ENCODE assay signal across 19 cellular contexts in the genomic region with DNA sequence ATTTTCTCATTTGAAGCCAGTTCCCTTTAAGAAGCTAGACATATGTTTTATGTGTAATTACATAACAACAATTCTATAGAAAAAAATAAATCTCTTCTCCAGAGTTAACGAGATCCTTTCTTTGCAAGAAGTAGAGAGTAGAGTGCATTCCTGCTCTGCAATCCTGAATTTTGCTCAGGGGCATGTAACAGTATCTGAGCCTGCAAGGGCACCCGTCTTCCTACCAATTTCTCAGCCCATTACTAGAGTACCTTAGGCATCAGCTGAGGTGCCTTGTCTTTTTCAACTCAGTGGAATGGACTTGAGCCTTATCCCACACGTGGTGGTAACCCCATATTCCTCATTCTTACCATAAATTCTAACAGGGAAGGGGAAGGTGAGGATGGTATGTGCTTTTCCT.
"Had no signal": no experiment of that assay in that cellular context is flagged by ENCODE, and none has a peak within 500 bp of the region (broad histone marks: within the 10 kb centered on the region; RNA-seq: fewer than 3 reads in every experiment).

No MANE protein-coding gene starts in this region.

- H3K4me1 Mint-ChIP-seq: stimulated activated memory B cell treated with anti-CD40 and anti-IgM and Interleukin-4, amounts not matched to agents 10 μg/mL and 1 μg/mL and 100 μg/mL, for 72 hours had no signal

- H3K27me3 Mint-ChIP-seq: stimulated activated memory B cell treated with anti-CD40 and anti-IgM and Interleukin-4, amounts not matched to agents 10 μg/mL and 1 μg/mL and 100 μg/mL, for 72 hours; stimulated activated naive CD8-positive, alpha-beta T cell treated with anti-CD3 and anti-CD28 coated beads, Interleukin-15, Interleukin-2, amounts not matched to agents 100 ng/mL and 50 ng/mL, for 24 hours had no signal

- H3K4me1 ChIP-seq: right atrium auricular region, upper lobe of left lung, uterus had no signal

- H3K27me3 ChIP-seq: dorsolateral prefrontal cortex, heart left ventricle, ovary, right atrium auricular region, tibial artery, upper lobe of left lung, uterus had no signal

- DNase-seq: cortex of kidney; dorsolateral prefrontal cortex; effector CD8-positive, alpha-beta T cell; foreskin melanocyte; heart left ventricle; hippocampal formation; kidney glomerular epithelial cell; natural killer cell; nucleus accumbens; ovary; stimulated activated CD4-positive, alpha-beta T cell treated with anti-CD3 and anti-CD28 coated beads, Interleukin-4, amount 100 ng/mL, for 1 hour; stimulated activated CD8-positive, alpha-beta memory T cell treated with anti-CD3 and anti-CD28 coated beads, Interleukin-4, amount 100 ng/mL, for 48 hours; tibial artery; upper lobe of left lung; uterus had no signal

- ATAC-seq: heart left ventricle; natural killer cell; stimulated activated memory B cell treated with anti-CD40 and anti-IgM and Interleukin-4, amounts not matched to agents 10 μg/mL and 1 μg/mL and 100 μg/mL, for 72 hours had no signal

- H3K4me3 Mint-ChIP-seq: natural killer cell; neural crest cell; stimulated activated memory B cell treated with anti-CD40 and anti-IgM and Interleukin-4, amounts not matched to agents 10 μg/mL and 1 μg/mL and 100 μg/mL, for 72 hours; stimulated activated naive CD8-positive, alpha-beta T cell treated with anti-CD3 and anti-CD28 coated beads, Interleukin-15, Interleukin-2, amounts not matched to agents 100 ng/mL and 50 ng/mL, for 24 hours had no signal

- H3K27ac Mint-ChIP-seq: stimulated activated memory B cell treated with anti-CD40 and anti-IgM and Interleukin-4, amounts not matched to agents 10 μg/mL and 1 μg/mL and 100 μg/mL, for 72 hours; stimulated activated naive CD8-positive, alpha-beta T cell treated with anti-CD3 and anti-CD28 coated beads, Interleukin-15, Interleukin-2, amounts not matched to agents 100 ng/mL and 50 ng/mL, for 24 hours had no signal

- H3K27ac ChIP-seq: dorsolateral prefrontal cortex, heart left ventricle, ovary, right atrium auricular region, tibial artery, upper lobe of left lung, uterus had no signal

- H3K9me3 ChIP-seq: heart left ventricle, ovary, right atrium auricular region, tibial artery, upper lobe of left lung, uterus had no signal

- H3K36me3 Mint-ChIP-seq: natural killer cell; stimulated activated memory B cell treated with anti-CD40 and anti-IgM and Interleukin-4, amounts not matched to agents 10 μg/mL and 1 μg/mL and 100 μg/mL, for 72 hours had no signal

- H3K9me3 Mint-ChIP-seq: natural killer cell; neural crest cell; stimulated activated memory B cell treated with anti-CD40 and anti-IgM and Interleukin-4, amounts not matched to agents 10 μg/mL and 1 μg/mL and 100 μg/mL, for 72 hours; stimulated activated naive CD8-positive, alpha-beta T cell treated with anti-CD3 and anti-CD28 coated beads, Interleukin-15, Interleukin-2, amounts not matched to agents 100 ng/mL and 50 ng/mL, for 24 hours had no signal

- H3K36me3 ChIP-seq: heart left ventricle, ovary, right atrium auricular region, tibial artery, upper lobe of left lung, uterus had no signal

- H3K4me3 ChIP-seq: dorsolateral prefrontal cortex, heart left ventricle, ovary, right atrium auricular region, tibial artery, upper lobe of left lung, uterus had no signal
